Comparison of ENCODE assay signal across 8 cellular contexts in genomic region chr19:2424686-2425621, GRCh38. TPM values are rescaled to one million over a fixed set of nuclear protein-coding genes. Genes with fewer than 3 reads are reported as not detected.
DNase-seq lines count a peak whose midpoint lies in the region; ATAC-seq and TF ChIP-seq lines count a peak whose summit lies in the region.
"Had no signal": no experiment of that assay in that cellular context is flagged by ENCODE, and none has a peak within 500 bp of the region (broad histone marks: within the 10 kb centered on the region; RNA-seq: fewer than 3 reads in every experiment).

No MANE protein-coding gene starts in this region.

- no peaks in the 10 kb centered on the region for H3K27me3 ChIP-seq in HL-60 (ENCODE audit: insufficient read depth, poor library complexity, severe bottlenecking)
- no peaks in the 10 kb centered on the region for H3K27me3 ChIP-seq in breast epithelium
- H3K27me3 ChIP-seq in iPS-20b (ENCODE audit: insufficient read depth, low read length) = no peaks in the 10 kb centered on the region
- no peaks in the 10 kb centered on the region for H3K27me3 ChIP-seq in stomach

- intact Hi-C loops in breast epithelium (cut with DNase I; ENCODE audit: low total_unique reads) (no loop called here), stomach (cut with DNase I; ENCODE audit: low total_unique reads) (no loop called here)

- peak overlapping the region; percentile 82 for H3K4me3 ChIP-seq in HL-60 (replicated peaks; ENCODE audit: insufficient read depth, low read length)
- H3K4me3 ChIP-seq in breast epithelium = peak overlapping the region; percentile 6 to 98 (median 10)
- H3K4me3 ChIP-seq in iPS-20b (ENCODE audit: low read length) = peak overlapping the region; percentile 93; the same call in 1 of the 2 replicates
- peak overlapping the region; percentile 9 to 99 (median 52) for H3K4me3 ChIP-seq in stomach

- 50 to 68% (median 57%) methylated on average over 7 to 101 of the region's 101 CpGs for WGBS in stomach, 5 donors

- TF ChIP-seq POLR2A in breast epithelium (IDR thresholded peaks at IDR 0.05) (no peak), stomach (IDR thresholded peaks at IDR 0.05) (no peak)

- no peaks in the 10 kb centered on the region for H3K36me3 ChIP-seq in breast epithelium
- peaks cover 6% of the 10 kb centered on the region; the same call in 1 of the 2 replicates for H3K36me3 ChIP-seq in iPS-20b (ENCODE audit: insufficient read depth, low read depth, low read length)
- H3K36me3 ChIP-seq in stomach = peaks cover 6 to 38% (median 22%) of the 10 kb centered on the region in 4 donors

- H3K4me1 ChIP-seq in breast epithelium (peaks cover 19 to 24% of the 10 kb centered on the region in 2 donors), iPS-20b (ENCODE audit: insufficient read depth, low read length) (peaks cover 6% of the 10 kb centered on the region; the same call in 1 of the 2 replicates), stomach (peaks cover 30 to 44% (median 37%) of the 10 kb centered on the region in 4 donors)

- H3K27ac ChIP-seq in HL-60 (replicated peaks) (peak overlapping the region; percentile 98), breast epithelium (no peak overlapping the region), iPS-20b (ENCODE audit: low read length) (no peak overlapping the region), stomach (no peak overlapping the region)

- DNase-seq in HL-60 (ENCODE audit: low read depth in 1 of 2, low spot score in 1 of 2) = peak; percentile 69 to 86
- no peak for DNase-seq in breast epithelium (ENCODE audit: low spot score in 2 of 2)
- peak; percentile 30 for DNase-seq in stomach
- DNase-seq in activated T-cell treated with anti-CD3 and anti-CD28 coated beads, Interleukin-2, amount 50 U/mL, for 48 hours = no peak
- DNase-seq in activated CD4-positive, alpha-beta T cell treated with anti-CD3 and anti-CD28 coated beads for 4 hours = no peak
- DNase-seq: stimulated activated CD4-positive, alpha-beta T cell treated with anti-CD3 and anti-CD28 coated beads, Interleukin-4, amount 100 ng/mL, for 4 hours had no signal

- H3K9me3 ChIP-seq in breast epithelium = no peaks in the 10 kb centered on the region
- H3K9me3 ChIP-seq in iPS-20b (ENCODE audit: insufficient read depth, low read depth, low read length) = no peaks in the 10 kb centered on the region
- no peaks in the 10 kb centered on the region for H3K9me3 ChIP-seq in stomach

- no peak for TF ChIP-seq EP300 in stomach (IDR thresholded peaks at IDR 0.05)

- TF ChIP-seq CTCF in HL-60 (IDR thresholded peaks at IDR 0.05; ENCODE audit: insufficient read depth, low read length) (peak; percentile 10), breast epithelium (IDR thresholded peaks at IDR 0.05) (no peak), stomach (IDR thresholded peaks at IDR 0.05) (peak in 1 of 7 experiments; percentile 13)

- ATAC-seq in HG03039 (IDR thresholded peaks at IDR 0.05; ENCODE audit: unreplicated experiment) = no peak

- peak overlapping the region; percentile 99; the same call in 1 of the 2 replicates for H3K9ac ChIP-seq in iPS-20b (ENCODE audit: low read depth, low read length)

RNA-seq across cellular contexts. Expression of gene TIMM13, which starts 2.4 kb away (rescaled TPM):
- 10 to 100 TPM; 27.7 to 34.4 (median 28.1) TPM for total RNA-seq in breast epithelium
- 10 to 100 TPM in 4 of 5 donors, not detected in 1; 19.2 to 54.5 (median 27.6) TPM for total RNA-seq in stomach
- polyA plus RNA-seq in stomach = 100 to 1,000 TPM in 1 of 3 donors, 10 to 100 TPM in 2; 62.6 to 133 (median 97.8) TPM

RNA-seq across cellular contexts. Expression of gene LMNB2, which starts 31.8 kb away (rescaled TPM):
- total RNA-seq in breast epithelium (10 to 100 TPM; 13.1 to 25.2 (median 15.7) TPM), stomach (10 to 100 TPM; 19.8 to 76.8 (median 29.0) TPM)
- 10 to 100 TPM; 12.2 to 19.7 (median 13.6) TPM for polyA plus RNA-seq in stomach

RNA-seq across cellular contexts. Expression of gene GADD45B, which starts 51.0 kb away (rescaled TPM):
- total RNA-seq in breast epithelium (100 to 1,000 TPM; 136 to 301 (median 172) TPM), stomach (100 to 1,000 TPM in 1 of 5 donors, 10 to 100 TPM in 4; 61.6 to 588 (median 91.0) TPM)
- polyA plus RNA-seq in stomach = 10 to 100 TPM; 52.9 to 92.1 (median 53.8) TPM

Comparison
In these comparisons a context has a peak if more than half of its experiments do, and no peak if none do; other contexts are left out.
1. DNase-seq: peak in HL-60 (2 of 2) and stomach (single experiment); none in breast epithelium (0 of 2), activated T-cell treated with anti-CD3 and anti-CD28 coated beads, Interleukin-2, amount 50 U/mL, for 48 hours (0 of 2) and activated CD4-positive, alpha-beta T cell treated with anti-CD3 and anti-CD28 coated beads for 4 hours (0 of 2).
2. H3K4me3 ChIP-seq: peak in every context shown above with its lines; median percentile 93 in iPS-20b; 82 in HL-60; 52 in stomach; 10 in breast epithelium.